Comparison of ENCODE assay signal across 8 cellular contexts in the genomic region with DNA sequence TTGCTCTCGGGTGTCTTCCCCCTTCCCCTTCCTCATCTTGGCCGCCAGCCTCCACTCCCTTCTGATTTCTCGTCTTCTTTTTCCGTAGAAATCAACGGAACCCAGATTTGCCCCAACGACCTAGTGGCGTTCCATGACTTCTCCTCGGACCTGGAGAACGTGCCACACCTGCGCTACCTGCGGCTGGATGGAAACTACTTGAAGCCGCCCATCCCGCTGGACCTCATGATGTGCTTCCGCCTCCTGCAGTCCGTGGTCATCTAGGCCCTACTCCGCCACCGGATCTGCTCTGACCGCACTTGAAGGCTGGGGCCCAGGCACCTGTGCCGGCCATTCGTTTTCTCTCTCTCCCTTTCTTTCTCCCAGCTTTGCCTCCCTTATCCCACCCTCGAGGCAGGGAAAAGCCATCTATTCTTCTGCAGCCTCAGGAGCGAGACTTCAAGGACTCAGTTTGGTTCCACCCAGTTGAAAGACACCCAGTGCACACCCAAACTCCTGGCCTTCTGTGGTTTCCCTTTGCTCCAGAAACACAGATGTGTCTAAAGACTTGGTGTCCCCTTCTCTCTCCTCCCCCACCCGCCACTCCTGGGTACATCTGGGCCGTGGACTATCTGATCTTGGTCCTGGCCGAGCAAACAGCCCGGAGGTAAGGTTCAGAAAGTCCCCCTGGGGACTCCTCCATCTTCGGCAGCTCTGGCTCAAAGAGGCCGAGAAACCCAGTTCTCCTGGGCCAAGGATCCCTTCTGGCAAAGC. TPM values are rescaled to one million over a fixed set of nuclear protein-coding genes. Genes with fewer than 3 reads are reported as not detected.
DNase-seq lines count a peak whose midpoint lies in the region; ATAC-seq and TF ChIP-seq lines count a peak whose summit lies in the region.

No MANE protein-coding gene starts in this region.

- 79% methylated on average over 28 of the region's 28 CpGs for WGBS in prostate gland

- H3K27me3 Mint-ChIP-seq in Caco-2 (ENCODE audit: insufficient read depth, unreplicated experiment) (peaks cover 9% of the 10 kb centered on the region), T-cell (peaks cover 2 to 3% of the 10 kb centered on the region in 2 donors)

- CTCF ChIA-PET in Caco-2 (lab: Charles Lee) (interaction anchor here (1.7 kb wide), 1 partner anchor 11 kb away, joined by 5 read pairs; a partner anchor contains a TSS), T-cell (lab: Charles Lee) (interaction anchor here (0.7 to 3.8 kb wide), 5 partner anchors 44 to 341 kb away, joined by 3 to 65 read pairs (median 7); no protein-coding TSS in a partner anchor)

- no peak for TF ChIP-seq POLR2A in prostate gland (IDR thresholded peaks at IDR 0.05)

- BruUV-seq in Caco-2 (replicated peaks; lab: Mats Ljungman, UMichigan), result no TSS peak

- H3K36me3 Mint-ChIP-seq in Caco-2 (ENCODE audit: insufficient read depth, unreplicated experiment), result no peaks in the 10 kb centered on the region
- no peaks in the 10 kb centered on the region for H3K36me3 Mint-ChIP-seq in T-cell

- no peaks in the 10 kb centered on the region for H3K9me3 Mint-ChIP-seq in Caco-2 (ENCODE audit: unreplicated experiment)
- H3K9me3 Mint-ChIP-seq in T-cell, result no peaks in the 10 kb centered on the region

- H3K36me3 ChIP-seq in Caco-2 (ENCODE audit: control insufficient read depth, insufficient read depth, low read length) (no peaks in the 10 kb centered on the region), prostate gland (no peaks in the 10 kb centered on the region)

- H3K27me3 ChIP-seq in Caco-2 (replicated peaks; ENCODE audit: control insufficient read depth, insufficient read depth, low read length) (no peaks in the 10 kb centered on the region), prostate gland (replicated peaks; ENCODE audit: insufficient read depth) (no peaks in the 10 kb centered on the region)

- no peaks in the 10 kb centered on the region for H3K9me3 ChIP-seq in Caco-2
- H3K9me3 ChIP-seq in prostate gland, result no peaks in the 10 kb centered on the region

- H3K4me1 ChIP-seq in Caco-2, result no peaks in the 10 kb centered on the region
- no peaks in the 10 kb centered on the region for H3K4me1 ChIP-seq in prostate gland (replicated peaks)

- H3K27ac Mint-ChIP-seq in Caco-2 (ENCODE audit: unreplicated experiment), result no peak overlapping the region
- peak overlapping the region; percentile 5 to 74 for H3K27ac Mint-ChIP-seq in T-cell

- in situ Hi-C loops in GM13976 (cut with MboI; ENCODE audit: low sequenced_read_pairs, unreplicated experiment), result loop anchor here (5.0 to 10.0 kb wide), 2 partner anchors 144 to 212 kb away; no protein-coding TSS in a partner anchor

- TF ChIP-seq CTCF in Caco-2 (IDR thresholded peaks at IDR 0.05; ENCODE audit: insufficient read depth in 1 of 2, low read depth in 1 of 2, low read length in 1 of 2, severe bottlenecking in 1 of 2, unreplicated experiment in 1 of 2) (no peak), fibroblast of the aortic adventitia (IDR thresholded peaks at IDR 0.05; ENCODE audit: insufficient read depth, low read length) (no peak), prostate gland (IDR thresholded peaks at IDR 0.05) (no peak), GM13976 (IDR thresholded peaks at IDR 0.05; ENCODE audit: borderline replicate concordance, control extremely low read depth, extremely low read depth, insufficient read depth, missing control alignments) (no peak)

- DNase-seq in Caco-2 (no peak), T-cell (no peak), fibroblast of the aortic adventitia (ENCODE audit: low read depth) (no peak), prostate gland (ENCODE audit: low spot score) (no peak), activated gamma-delta T cell treated with Interleukin-2 at 50 U/mL for 16 hours (no peak), GM13976 (ENCODE audit: low spot score) (no peak), DMS 273 (lab: John Stamatoyannopoulos, UW; ENCODE audit: unreplicated experiment) (no peak)

- H3K4me1 Mint-ChIP-seq in Caco-2 (ENCODE audit: low read depth, unreplicated experiment) (no peaks in the 10 kb centered on the region), T-cell (peaks cover 7 to 10% (median 7%) of the 10 kb centered on the region in 3 donors)

- POLR2A ChIA-PET in Caco-2 (lab: Charles Lee) (interaction anchor here (0.6 kb wide), 1 partner anchor 123 kb away, joined by 4 read pairs; no protein-coding TSS in a partner anchor), T-cell (lab: Charles Lee) (interaction anchor here in 1 of 2 donors (0.6 kb wide), 1 partner anchor 158 kb away, joined by 4 read pairs; no protein-coding TSS in a partner anchor)

- H3K4me3 ChIP-seq in Caco-2 (ENCODE audit: low read depth, low read length) (no peak overlapping the region), fibroblast of the aortic adventitia (ENCODE audit: low read depth, low read length) (peak overlapping the region; percentile 35), prostate gland (no peak overlapping the region)

- ATAC-seq in T-cell (replicated peaks in 1 of 4) (no peak), GM19324 (IDR thresholded peaks at IDR 0.05; ENCODE audit: low FRiP score, unreplicated experiment) (no peak)

- H3K4me3 Mint-ChIP-seq in Caco-2 (ENCODE audit: unreplicated experiment), result peak overlapping the region; percentile 58
- peak overlapping the region; percentile 71 to 77 (median 76) for H3K4me3 Mint-ChIP-seq in T-cell

- H3K27ac ChIP-seq in prostate gland, result peak overlapping the region; percentile 64 to 65

- intact Hi-C loops in Caco-2 (cut with micrococcal nuclease; ENCODE audit: unreplicated experiment), result loop anchor here (1.0 to 5.0 kb wide), 2 partner anchors 146 to 214 kb away; no protein-coding TSS in a partner anchor
- intact Hi-C loops in prostate gland (cut with DNase I), result loop anchor here (1.0 to 10.0 kb wide), 3 partner anchors 82 to 214 kb away; no protein-coding TSS in a partner anchor

RNA-seq across cellular contexts. Expression of a gene that starts 7.2 kb away (rescaled TPM):
- total RNA-seq in Caco-2 (2022) (not detected in 2 replicates), T-cell (not detected), fibroblast of the aortic adventitia (ENCODE audit: low replicate concordance) (not detected in 2 replicates), prostate gland (not detected)

RNA-seq across cellular contexts. Expression of a gene that starts 11.2 kb away (rescaled TPM):
- total RNA-seq in Caco-2 (2022) (not detected in 2 replicates), T-cell (under 1 TPM in 3 of 5 donors, not detected in 2; 0.13 to 0.18 (median 0.13) TPM), fibroblast of the aortic adventitia (ENCODE audit: low replicate concordance) (1.4 and 3.7 TPM in 2 replicates), prostate gland (10 to 100 TPM; 17.9 to 43.2 TPM)
